ENCODE assay signal across 11 cellular contexts in the genomic region with DNA sequence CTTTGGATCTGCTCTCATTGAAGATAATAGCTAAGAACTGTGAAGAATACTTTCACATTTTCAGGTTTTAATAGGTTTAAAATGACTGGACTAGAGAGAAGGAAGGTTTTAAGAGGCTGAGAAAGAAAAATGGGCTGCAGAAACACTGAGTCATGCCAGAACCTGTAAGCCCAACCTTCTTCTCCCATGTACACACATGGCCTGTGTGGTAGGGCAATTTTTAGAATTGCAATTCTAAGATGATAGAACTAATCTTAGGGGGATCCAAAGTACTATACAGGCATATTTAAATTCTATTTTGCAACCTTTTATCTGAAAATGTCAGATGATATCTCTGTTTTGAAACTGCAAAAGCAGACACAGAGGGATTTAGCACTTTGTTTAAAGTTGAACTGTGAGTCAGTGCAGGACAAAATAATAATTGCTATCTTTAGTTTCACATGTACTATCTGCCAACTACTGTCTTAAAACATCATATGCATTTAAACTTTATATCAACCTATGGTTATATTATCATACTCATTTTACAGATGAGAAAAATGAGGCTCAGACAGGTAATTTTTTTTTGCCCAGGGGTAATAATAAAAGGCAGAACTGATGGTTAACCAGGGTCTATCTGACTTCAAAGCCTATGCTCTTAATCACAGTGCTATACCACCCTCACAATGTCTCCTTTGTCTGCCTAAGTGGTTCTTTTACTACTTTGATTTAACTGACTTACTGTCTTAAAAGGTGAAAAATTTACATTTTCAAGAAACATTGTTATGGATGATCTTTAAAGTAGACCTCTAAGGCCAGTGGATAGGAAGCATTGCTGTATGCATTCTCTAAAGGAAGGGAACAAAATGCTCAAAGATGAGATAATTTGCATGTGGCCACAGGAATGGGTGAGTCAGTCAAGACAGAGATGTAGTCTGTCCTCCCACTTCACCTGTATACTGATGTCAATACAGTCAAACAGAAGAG. TPM values are rescaled to one million over a fixed set of nuclear protein-coding genes. Genes with fewer than 3 reads are reported as not detected.
DNase-seq lines count a peak whose midpoint lies in the region; ATAC-seq, FAIRE-seq and TF ChIP-seq lines count a peak whose summit lies in the region.
"Had no signal": no experiment of that assay in that cellular context is flagged by ENCODE, and none has a peak within 500 bp of the region (broad histone marks: within the 10 kb centered on the region; RNA-seq: fewer than 3 reads in every experiment).

No MANE protein-coding gene starts in this region.

- no peaks in the 10 kb centered on the region for H3K79me2 ChIP-seq in H1 (ENCODE audit: control insufficient read depth in 1 of 2, insufficient read depth in 2 of 2, low read length in 2 of 2)

- no peak overlapping the region for H3K23ac ChIP-seq in H1 (ENCODE audit: insufficient read length)

- DNase-seq in GM12864 (ENCODE audit: low read depth) = peak; percentile 3
- DNase-seq in H1 (ENCODE audit: low read depth in 1 of 2, low spot score in 2 of 2) = peak in 1 of 2 experiments; percentile 44
- DNase-seq in NOMO-1 treated with dmso at 0.1 percent for 144 hours (lab: John Stamatoyannopoulos, UW; ENCODE audit: unreplicated experiment) = no peak
- no peak for DNase-seq in left lobe of liver (ENCODE audit: low spot score)
- no peak for DNase-seq in EL
- DNase-seq in SHP77 treated with DMSO at 0.1 percent for 48 hours (lab: John Stamatoyannopoulos, UW) = no peak
- DNase-seq: T-cell had no signal

- H2AK5ac ChIP-seq in H1 (ENCODE audit: low read depth, low read length) = no peak overlapping the region

- no peak for TF ChIP-seq CTCF in GM12864 (IDR thresholded peaks at IDR 0.05; ENCODE audit: low read depth, low read length, missing control alignments)
- no peak for TF ChIP-seq CTCF in H1 (IDR thresholded peaks at IDR 0.05; ENCODE audit: control extremely low read depth in 1 of 3, insufficient read depth in 1 of 3, low read depth in 1 of 3, low read length in 3 of 3)

- no peaks in the 10 kb centered on the region for H3K27me3 ChIP-seq in H1 (replicated peaks in 1 of 4; ENCODE audit: control insufficient read depth in 3 of 4, extremely low read depth in 1 of 4, insufficient read depth in 3 of 4, low read length in 3 of 4)

- CTCF ChIA-PET in H1 (lab: Charles Lee; ENCODE audit: partially characterized antibody) = interaction anchor here (1.4 kb wide), 1 partner anchor 180 kb away, joined by 3 read pairs; no protein-coding TSS in a partner anchor

- no peaks in the 10 kb centered on the region for H3K36me3 ChIP-seq in H1 (ENCODE audit: control insufficient read depth in 2 of 4, insufficient read depth in 4 of 4, low read length in 3 of 4)

- H3K14ac ChIP-seq in H1 (ENCODE audit: insufficient read length) = no peak overlapping the region

- H2BK15ac ChIP-seq in H1 (ENCODE audit: low read length) = no peak overlapping the region

- no peaks in the 10 kb centered on the region for H3K79me1 ChIP-seq in H1 (ENCODE audit: low read depth, low read length)

- H2BK120ac ChIP-seq in H1 (replicated peaks; ENCODE audit: low read depth, low read length) = no peak overlapping the region

- ATAC-seq in GM21515 (IDR thresholded peaks at IDR 0.05; ENCODE audit: unreplicated experiment) (peak; percentile 81), HG03439 (IDR thresholded peaks at IDR 0.05; ENCODE audit: unreplicated experiment) (peak; percentile 60), left lobe of liver (no peak)

- H3K4ac ChIP-seq in H1 (replicated peaks; ENCODE audit: insufficient read length, low read depth, low read length) = no peak overlapping the region

- H3K56ac ChIP-seq in H1 (replicated peaks; ENCODE audit: insufficient read length, low read depth, low read length) = no peak overlapping the region

- no peak overlapping the region for H2AFZ ChIP-seq in H1 (ENCODE audit: low read length)

- H3K9me3 ChIP-seq in H1 (ENCODE audit: insufficient read depth in 2 of 2, low read depth in 1 of 2, low read length in 1 of 2) = no peaks in the 10 kb centered on the region

- POLR2A ChIA-PET in H1 (lab: Charles Lee; ENCODE audit: partially characterized antibody) = interaction anchor here (0.8 kb wide), 1 partner anchor 10 kb away, joined by 4 read pairs; no protein-coding TSS in a partner anchor

- FAIRE-seq in H1 (lab: Jason Lieb, UNC) = peak; percentile 36
- FAIRE-seq: colon had no signal

- no peak overlapping the region for H3K18ac ChIP-seq in H1 (ENCODE audit: extremely low read depth, low read length)

- H2BK5ac ChIP-seq in H1 (ENCODE audit: low read depth, low read length) = no peak overlapping the region

- peak overlapping the region; percentile 3 to 24; a peak in 2 of 4 replicates for H3K4me2 ChIP-seq in H1 (ENCODE audit: insufficient read depth in 1 of 2, low read depth in 2 of 2, low read length in 2 of 2)

- H4K91ac ChIP-seq in H1 (replicated peaks; ENCODE audit: insufficient read length, low read length) = no peak overlapping the region

- H4K8ac ChIP-seq in H1 (ENCODE audit: extremely low read depth, insufficient read depth, low read length) = no peak overlapping the region

- H2BK12ac ChIP-seq in H1 (ENCODE audit: low read depth, low read length) = no peak overlapping the region

- H2BK20ac ChIP-seq in H1 (ENCODE audit: low read length) = no peak overlapping the region

- peak in 1 of 2 experiments; percentile 76; a peak in 1 of 3 replicates for TF ChIP-seq EP300 in H1 (IDR thresholded peaks at IDR 0.05; ENCODE audit: borderline replicate concordance in 1 of 2, low read depth in 2 of 2, low read length in 2 of 2)

- no peak overlapping the region for H3K9ac ChIP-seq in H1 (replicated peaks in 1 of 4; ENCODE audit: extremely low read depth in 1 of 4, low read depth in 3 of 4, low read length in 3 of 4)

- no peaks in the 10 kb centered on the region for H4K20me1 ChIP-seq in H1 (replicated peaks in 1 of 2; ENCODE audit: control insufficient read depth in 1 of 2, insufficient read depth in 2 of 2, low read length in 2 of 2)

- no peak overlapping the region for H4K5ac ChIP-seq in H1 (ENCODE audit: insufficient read length, low read depth, low read length)

- TF ChIP-seq RAD21 in H1 (IDR thresholded peaks at IDR 0.05 in 1 of 2, conservative IDR thresholded peaks at IDR 0.05 in 1 of 2; ENCODE audit: low read depth in 2 of 2, low read length in 2 of 2) = no peak

- H3K4me1 ChIP-seq in H1 (replicated peaks in 1 of 4; ENCODE audit: control insufficient read depth in 3 of 4, insufficient read depth in 4 of 4, low read length in 3 of 4) = peaks cover 0 to 15% (median 3%) of the 10 kb centered on the region in 4 experiments; a peak in 3 of 7 replicates

- H3K27ac ChIP-seq in H1 (ENCODE audit: low read depth, low read length) = no peak overlapping the region

- H3K23me2 ChIP-seq in H1 (ENCODE audit: low read depth, low read length) = no peaks in the 10 kb centered on the region

- TF ChIP-seq POLR2A in H1 (IDR thresholded peaks at IDR 0.05; ENCODE audit: control extremely low read depth in 1 of 2, low read depth in 2 of 2, low read length in 2 of 2) = no peak

- H3K4me3 ChIP-seq in GM12864 (ENCODE audit: low read depth, low read length) = no peak overlapping the region
- no peak overlapping the region for H3K4me3 ChIP-seq in H1 (ENCODE audit: extremely low read depth in 1 of 4, insufficient read depth in 2 of 4, low read depth in 3 of 4, low read length in 4 of 4)

TF ChIP-seq in H1, 55 proteins besides CTCF, POLR2A, EP300 and RAD21 (continues in another document):
- TF ChIP-seq SIRT6 (IDR thresholded peaks at IDR 0.05; ENCODE audit: low read length) (no peak), POU5F1 (IDR thresholded peaks at IDR 0.05; ENCODE audit: low read depth, low read length) (peak; percentile 96), NANOG (IDR thresholded peaks at IDR 0.05; ENCODE audit: insufficient read depth, low read depth, low read length, poor library complexity, severe bottlenecking) (peak; percentile 97), TCF12 (IDR thresholded peaks at IDR 0.05; ENCODE audit: low read depth, low read length) (no peak), JUND (IDR thresholded peaks at IDR 0.05; ENCODE audit: low read length) (peak; percentile 77), TEAD4 (IDR thresholded peaks at IDR 0.05; ENCODE audit: low read depth, low read length) (0 out of 2 replicates have a peak, but pooled peaks have one; percentile 19), SIX5 (IDR thresholded peaks at IDR 0.05; ENCODE audit: low read depth, low read length) (peak; percentile 41; the same call in 1 of the 2 replicates)

RNA-seq across cellular contexts. Expression of gene TMPRSS11E, which starts 4.3 kb away (rescaled TPM):
- 0.71 and 0.96 TPM in 2 replicates for total RNA-seq in H1 (2021; fragmentation: NEBNext Ultra II Directional; extraction: Animal tissue kit (Norgen Biotek cat#: 25700))
- 0.25 and 0.38 TPM in 2 replicates for polyA plus RNA-seq in H1 (2011; rRNA removed)
- polyA plus RNA-seq in H1 (2011; cell fraction: cytosol; rRNA removed) = 0.54 TPM
- 0.29 TPM for polyA plus RNA-seq in H1 (2011; cell fraction: nucleus; rRNA removed)
- polyA plus RNA-seq in H1 (2012, experiment 1 of 2) = 0.28 to 0.79 TPM (median 0.46 TPM) in 4 replicates
- polyA plus RNA-seq in H1 (2012, experiment 2 of 2) = not detected
- 1.8 TPM for polyA plus RNA-seq in H1 (2013, experiment 1 of 2)
- polyA plus RNA-seq in H1 (2013, experiment 2 of 2) = 1.7 TPM
- polyA minus RNA-seq in H1 (2011; rRNA and poly(A)+ RNA removed) = 0.85 and 1.2 TPM in 2 replicates
- 1.2 TPM for polyA minus RNA-seq in H1 (2011; cell fraction: cytosol; rRNA and poly(A)+ RNA removed)
- 1.2 TPM for polyA minus RNA-seq in H1 (2011; cell fraction: nucleus; rRNA and poly(A)+ RNA removed)
- total RNA-seq in left lobe of liver = not detected
- polyA plus RNA-seq: neural cell had no signal
